Comparison of ENCODE assay signal across 5 cellular contexts in the genomic region with DNA sequence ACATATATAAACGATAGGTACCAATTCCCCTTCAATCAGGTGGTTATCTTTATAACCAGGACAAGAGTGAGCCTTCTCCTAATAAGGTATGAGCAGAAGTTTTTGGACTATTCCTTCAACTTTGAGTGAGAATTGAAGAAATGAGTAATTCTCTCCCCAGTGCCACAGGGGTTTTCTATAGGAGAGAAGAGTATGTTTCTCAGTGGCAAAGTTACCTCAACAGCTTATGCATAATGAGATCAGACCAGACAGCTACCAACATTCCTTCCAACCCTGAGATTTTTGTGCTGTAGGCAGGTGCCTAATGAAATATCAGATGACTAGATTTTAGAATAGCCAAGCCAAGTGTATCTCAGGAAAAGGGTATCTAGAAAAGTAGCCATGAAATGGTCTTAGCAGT.
"Had no signal": no experiment of that assay in that cellular context is flagged by ENCODE, and none has a peak within 500 bp of the region (broad histone marks: within the 10 kb centered on the region; RNA-seq: fewer than 3 reads in every experiment).

No MANE protein-coding gene starts in this region.

- H3K27ac Mint-ChIP-seq: GM23338, H9 had no signal

- DNase-seq: H9 had no signal

- H2AFZ ChIP-seq: GM23338 had no signal

- H3K4me3 ChIP-seq: GM23338 had no signal

- FAIRE-seq: H1, H54, HTR-8/SVneo had no signal

- ATAC-seq: GM23338 had no signal

- H3K9me3 Mint-ChIP-seq: GM23338, H9 had no signal

- H3K4me3 Mint-ChIP-seq: GM23338, H9 had no signal

- H3K4me2 ChIP-seq: GM23338 had no signal
